9 cellular contexts compared by ENCODE assay signal in the genomic region with DNA sequence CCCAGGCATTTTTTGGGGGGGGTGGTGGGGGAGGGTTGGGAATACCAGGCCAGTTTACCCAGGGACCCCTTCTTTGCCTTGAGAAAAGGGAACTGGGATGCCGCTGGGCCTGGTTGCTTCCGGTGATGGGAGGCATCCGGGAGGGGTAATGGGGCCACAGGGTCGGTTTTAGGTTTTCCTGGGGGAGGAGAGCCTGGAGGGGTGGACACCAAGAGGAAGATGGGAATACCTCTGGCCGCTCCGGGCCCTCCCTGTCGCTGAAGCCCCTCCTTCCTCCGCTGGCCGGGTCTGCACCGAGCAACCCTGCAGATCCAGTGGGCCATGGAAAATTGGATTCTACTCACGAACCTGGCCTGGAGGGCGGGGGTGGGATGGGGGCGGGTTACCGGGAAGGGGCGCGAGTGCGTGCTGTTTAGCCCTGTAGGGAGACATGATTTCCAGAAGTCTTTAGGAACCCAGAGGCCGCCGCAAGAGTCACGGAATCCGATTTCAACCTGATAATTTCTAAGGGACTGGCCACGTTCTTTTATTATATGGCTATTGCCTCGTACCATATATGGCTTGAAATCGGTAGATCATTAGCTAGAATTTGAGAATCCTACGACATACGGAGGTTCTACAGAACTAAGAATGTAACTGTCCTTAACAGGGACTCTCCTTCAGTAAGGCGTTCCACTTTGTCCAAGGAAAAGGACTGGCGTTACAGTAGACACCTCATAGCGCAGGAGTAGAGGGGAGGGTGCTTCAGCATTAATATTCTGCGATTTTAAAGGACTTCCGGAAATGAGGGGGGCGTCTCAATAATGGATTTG. TPM values are rescaled to one million over a fixed set of nuclear protein-coding genes. Genes with fewer than 3 reads are reported as not detected.
DNase-seq lines count a peak whose midpoint lies in the region; ATAC-seq and TF ChIP-seq lines count a peak whose summit lies in the region.
"Had no signal": no experiment of that assay in that cellular context is flagged by ENCODE, and none has a peak within 500 bp of the region (broad histone marks: within the 10 kb centered on the region; RNA-seq: fewer than 3 reads in every experiment).

No MANE protein-coding gene starts in this region.

- ATAC-seq in HG03045 (IDR thresholded peaks at IDR 0.05; ENCODE audit: unreplicated experiment) (peak; percentile 7), HG03025 (IDR thresholded peaks at IDR 0.05; ENCODE audit: low FRiP score, unreplicated experiment) (no peak), GM19463 (IDR thresholded peaks at IDR 0.05; ENCODE audit: unreplicated experiment) (no peak)

- intact Hi-C loops in dorsolateral prefrontal cortex (cut with DNase I), result loop anchor here (5.0 to 10.0 kb wide), 5 partner anchors 35 to 137 kb away; partner anchors contain the start of genes NDUFS5 (in 2 of the 2), MYCBP (in 1 of the 2) and RRAGC (in 1 of the 2)

- TF ChIP-seq CTCF in dorsolateral prefrontal cortex (IDR thresholded peaks at IDR 0.05 in 54 of 56, conservative IDR thresholded peaks at IDR 0.05 in 2 of 56; ENCODE audit: low read depth in 1 of 56, partially characterized antibody in 56 of 56), result no peak
- no peak for TF ChIP-seq CTCF in liver (IDR thresholded peaks at IDR 0.05; ENCODE audit: low read depth, low read length, missing input control)

- peaks cover 0 to 9% (median 1%) of the 10 kb centered on the region in 4 donors for H3K36me3 ChIP-seq in liver (ENCODE audit: control insufficient read depth in 4 of 4, insufficient read depth in 3 of 4, low read depth in 1 of 4, low read length in 3 of 4)

- peak overlapping the region; percentile 62 to 91 for H3K9ac ChIP-seq in liver (ENCODE audit: low read depth in 1 of 2, low read length in 2 of 2)

- under 1% methylated on average over 32 of the region's 32 CpGs for WGBS in liver

- no peak for TF ChIP-seq RAD21 in liver (IDR thresholded peaks at IDR 0.05)

- H3K4me3 ChIP-seq in dorsolateral prefrontal cortex, result peak overlapping the region; percentile 71 to 100 (median 91)
- H3K4me3 ChIP-seq in liver (ENCODE audit: low read depth in 1 of 3, low read length in 3 of 3), result peak overlapping the region; percentile 93 to 98 (median 98)

- H3K27ac ChIP-seq in dorsolateral prefrontal cortex (peak overlapping the region in 57 of 59 donors; percentile 38 to 99 (median 94)), liver (ENCODE audit: low read depth in 1 of 2, low read length in 2 of 2) (peak overlapping the region; percentile 78 to 87)

- DNase-seq in DMS114 treated with DMSO at 0.1 percent for 48 hours (lab: John Stamatoyannopoulos, UW; ENCODE audit: unreplicated experiment) (peak; percentile 25), SK-N-DZ (ENCODE audit: low spot score) (peak; percentile 37), dorsolateral prefrontal cortex (peak in 8 of 10 donors; percentile 34 to 56 (median 44))
- peak; percentile 1 for DNase-seq in stimulated activated CD8-positive, alpha-beta memory T cell treated with anti-CD3 and anti-CD28 coated beads, Interleukin-4, amount 100 ng/mL, for 24 hours (ENCODE audit: low read depth)

- no peaks in the 10 kb centered on the region for H3K9me3 ChIP-seq in liver (ENCODE audit: control insufficient read depth in 4 of 4, low read length in 3 of 4)

- no peaks in the 10 kb centered on the region for H3K27me3 ChIP-seq in dorsolateral prefrontal cortex
- no peaks in the 10 kb centered on the region for H3K27me3 ChIP-seq in liver (ENCODE audit: control insufficient read depth in 4 of 4, insufficient read depth in 4 of 4, low read length in 3 of 4)

- H3K4me1 ChIP-seq in liver (ENCODE audit: control insufficient read depth in 4 of 4, insufficient read depth in 4 of 4, low read length in 3 of 4), result peaks cover 3 to 14% (median 11%) of the 10 kb centered on the region in 4 donors

TF ChIP-seq in liver, 16 proteins besides CTCF, POLR2A, EP300 and RAD21:
- TF ChIP-seq SP1 (IDR thresholded peaks at IDR 0.05), result no peak

RNA-seq across cellular contexts. Expression of gene AKIRIN1, which starts 0.8 kb away (rescaled TPM):
- polyA plus RNA-seq in SK-N-DZ (2014; cell fraction: cytosol; rRNA removed), result 64.0 and 69.5 TPM in 2 replicates
- polyA plus RNA-seq in SK-N-DZ (2014; cell fraction: nucleus; rRNA removed), result 14.8 and 20.2 TPM in 2 replicates
- total RNA-seq in dorsolateral prefrontal cortex (100 to 1,000 TPM in 3 of 120 experiments, 10 to 100 TPM in 117; 53.3 to 106 (median 71.4) TPM), liver (10 to 100 TPM; 30.0 to 52.4 TPM)
- 10 to 100 TPM; 18.2 to 23.6 TPM for polyA plus RNA-seq in liver

RNA-seq across cellular contexts. Expression of gene NDUFS5, which starts 34.3 kb away (rescaled TPM):
- polyA plus RNA-seq in SK-N-DZ (2014; cell fraction: cytosol; rRNA removed), result 1,301 and 1,497 TPM in 2 replicates
- polyA plus RNA-seq in SK-N-DZ (2014; cell fraction: nucleus; rRNA removed), result 731 and 924 TPM in 2 replicates
- 100 to 1,000 TPM; 129 to 361 (median 263) TPM for total RNA-seq in dorsolateral prefrontal cortex
- total RNA-seq in liver, result 100 to 1,000 TPM; 193 to 213 TPM
- 100 to 1,000 TPM; 259 to 308 TPM for polyA plus RNA-seq in liver

RNA-seq across cellular contexts. Expression of gene RHBDL2, which starts 50.2 kb away (rescaled TPM):
- 0.24 and 2.2 TPM in 2 replicates for polyA plus RNA-seq in SK-N-DZ (2014; cell fraction: cytosol; rRNA removed)
- polyA plus RNA-seq in SK-N-DZ (2014; cell fraction: nucleus; rRNA removed), result 0.54 and 0.90 TPM in 2 replicates
- total RNA-seq in dorsolateral prefrontal cortex (10 to 100 TPM in 31 of 120 experiments, 1 to 10 TPM in 89; 1.0 to 34.7 (median 6.8) TPM), liver (under 1 TPM; 0.14 to 0.17 TPM)
- polyA plus RNA-seq in liver, result under 1 TPM in 1 of 2 donors, not detected in 1; 0.28 TPM
- total RNA-seq: activated CD8-positive, alpha-beta memory T cell treated with anti-CD3 and anti-CD28 coated beads for 36 hours had no signal
